ENCODE assay signal across 8 cellular contexts in the genomic region with DNA sequence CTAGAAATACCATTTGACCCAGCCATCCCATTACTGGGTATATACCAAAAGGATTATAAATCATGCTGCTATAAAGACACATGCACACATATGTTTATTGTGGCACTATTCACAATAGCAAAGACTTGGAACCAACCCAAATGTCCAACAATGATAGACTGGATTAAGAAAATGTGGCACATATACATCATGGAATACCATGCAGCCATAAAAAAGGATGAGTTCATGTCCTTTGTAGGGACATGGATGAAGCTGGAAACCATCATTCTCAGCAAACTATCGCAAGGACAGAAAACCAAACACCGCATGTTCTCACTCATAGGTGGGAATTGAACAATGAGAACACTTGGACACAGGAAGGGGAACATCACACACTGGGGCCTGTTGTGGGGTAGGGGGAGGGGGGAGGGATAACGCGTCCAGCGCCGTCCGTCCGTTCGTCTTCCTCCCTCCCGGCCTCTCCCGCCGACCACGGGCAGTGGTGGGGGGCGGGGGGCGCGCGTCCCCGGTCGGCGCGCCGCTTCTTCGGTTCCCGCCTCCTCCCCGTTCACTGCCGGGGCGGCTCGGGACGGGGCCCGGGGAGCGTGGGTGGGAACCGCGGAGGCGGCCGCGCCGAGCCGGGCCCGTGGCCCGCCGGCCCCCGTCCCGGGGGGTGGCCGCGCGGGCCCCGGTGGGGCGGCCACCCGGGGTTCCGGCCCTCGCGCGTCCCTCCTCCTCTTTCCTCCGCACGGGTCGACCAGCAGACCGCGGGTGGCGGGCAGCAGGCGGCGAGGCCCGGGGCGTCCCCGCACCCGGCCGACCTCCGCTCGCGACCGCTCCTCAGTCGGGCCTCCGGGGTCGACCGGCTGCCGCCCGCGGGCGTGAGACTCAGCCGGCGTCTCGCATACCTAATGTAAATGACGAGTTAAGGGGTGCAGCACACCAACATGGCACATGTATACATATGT. TPM values are rescaled to one million over a fixed set of nuclear protein-coding genes. Genes with fewer than 3 reads are reported as not detected.
A peak's percentile ranks its signal among the peaks of the same experiment; 100 is the strongest.
DNase-seq lines count a peak whose midpoint lies in the region; ATAC-seq and TF ChIP-seq lines count a peak whose summit lies in the region.
"Not testable (repeated sequence)": the region's sequence is repeated elsewhere in the genome, so short reads cannot be mapped to it uniquely, and the experiment has no call there.

No MANE protein-coding gene starts in this region.

- H3K4me3 ChIP-seq in CD4-positive, alpha-beta memory T cell (ENCODE audit: low read length in 2 of 2); endodermal cell (ENCODE audit: low read length): not testable (repeated sequence)
- H3K4me3 ChIP-seq in H7 (ENCODE audit: insufficient read depth, low read depth, low read length): peak overlapping the region; percentile 23
- peak overlapping the region; percentile 34 for H3K4me3 ChIP-seq in RWPE2 (ENCODE audit: severe bottlenecking)
- peak overlapping the region; percentile 13 for H3K4me3 ChIP-seq in iPS-11a (ENCODE audit: low read depth, low read length)

- not testable (repeated sequence) for H3K9me3 Mint-ChIP-seq in CD4-positive, alpha-beta memory T cell; endodermal cell; stimulated activated naive CD8-positive, alpha-beta T cell treated with anti-CD3 and anti-CD28 coated beads, Interleukin-15, amount 100 ng/mL, for 72 hours

- not testable (repeated sequence) for H3K27me3 ChIP-seq in CD4-positive, alpha-beta memory T cell (ENCODE audit: insufficient read depth, low read length); H7 (ENCODE audit: control insufficient read depth, insufficient read depth, low read length); RWPE2 (ENCODE audit: insufficient read depth, poor library complexity, severe bottlenecking); endodermal cell (ENCODE audit: control insufficient read depth, insufficient read depth, low read length, poor library complexity, severe bottlenecking)

- H3K4me1 Mint-ChIP-seq in CD4-positive, alpha-beta memory T cell; endodermal cell; stimulated activated naive CD8-positive, alpha-beta T cell treated with anti-CD3 and anti-CD28 coated beads, Interleukin-15, amount 100 ng/mL, for 72 hours: not testable (repeated sequence)

- H3K4me3 Mint-ChIP-seq in CD4-positive, alpha-beta memory T cell: peak overlapping the region in 1 of 8 donors; percentile 59
- peak overlapping the region; percentile 50 for H3K4me3 Mint-ChIP-seq in endodermal cell
- peak overlapping the region in 1 of 2 donors; percentile 34 for H3K4me3 Mint-ChIP-seq in stimulated activated naive CD8-positive, alpha-beta T cell treated with anti-CD3 and anti-CD28 coated beads, Interleukin-15, amount 100 ng/mL, for 72 hours

- peak in 3 of 5 donors; percentile 1 to 3 (median 2) for DNase-seq in CD4-positive, alpha-beta memory T cell
- peak; percentile 66 for DNase-seq in H7
- not testable (repeated sequence) for DNase-seq in RWPE2 (ENCODE audit: low spot score); omental fat pad (ENCODE audit: low spot score)
- peak; percentile 10 for DNase-seq in activated naive CD4-positive, alpha-beta T cell treated with anti-CD3 and anti-CD28 coated beads, Interleukin-2, amount 50 U/mL, for 16 hours
- peak; percentile 61 for DNase-seq in endodermal cell
- DNase-seq in stimulated activated naive CD8-positive, alpha-beta T cell treated with anti-CD3 and anti-CD28 coated beads, Interleukin-15, amount 100 ng/mL, for 72 hours: peak; percentile 16 to 48

- intact Hi-C loops in CD4-positive, alpha-beta memory T cell (cut with micrococcal nuclease): not testable (repeated sequence)

- not testable (repeated sequence) for H3K9me3 ChIP-seq in CD4-positive, alpha-beta memory T cell (ENCODE audit: control insufficient read depth in 1 of 2, low read length in 2 of 2); RWPE2 (ENCODE audit: severe bottlenecking); endodermal cell (ENCODE audit: control insufficient read depth, low read length)

- H3K36me3 Mint-ChIP-seq in CD4-positive, alpha-beta memory T cell; endodermal cell (ENCODE audit: low read depth): not testable (repeated sequence)

- not testable (repeated sequence) for ATAC-seq in RWPE2 (ENCODE audit: low read depth); stimulated activated naive CD8-positive, alpha-beta T cell treated with anti-CD3 and anti-CD28 coated beads, Interleukin-15, amount 100 ng/mL, for 72 hours
- peak; percentile 46 for ATAC-seq in omental fat pad (ENCODE audit: low FRiP score)

- CTCF ChIA-PET in CD4-positive, alpha-beta memory T cell (lab: Charles Lee; ENCODE audit: partially characterized antibody): not testable (repeated sequence)

- H3K9ac ChIP-seq in endodermal cell (ENCODE audit: extremely low read depth, low read length, poor library complexity, severe bottlenecking): not testable (repeated sequence)

- peaks cover 10 to 11% of the 10 kb centered on the region in 2 donors for H3K27me3 Mint-ChIP-seq in CD4-positive, alpha-beta memory T cell
- not testable (repeated sequence) for H3K27me3 Mint-ChIP-seq in endodermal cell (ENCODE audit: insufficient read depth)
- H3K27me3 Mint-ChIP-seq in stimulated activated naive CD8-positive, alpha-beta T cell treated with anti-CD3 and anti-CD28 coated beads, Interleukin-15, amount 100 ng/mL, for 72 hours: peaks cover 29% of the 10 kb centered on the region

- TF ChIP-seq CTCF in RWPE2 (IDR thresholded peaks at IDR 0.05; ENCODE audit: poor library complexity, severe bottlenecking); endodermal cell (conservative IDR thresholded peaks at IDR 0.05); omental fat pad (IDR thresholded peaks at IDR 0.05): not testable (repeated sequence)

- WGBS in endodermal cell (ENCODE audit: insufficient coverage in 1 of 2, insufficient read length in 1 of 2), 2 experiments: 35 to 44% methylated on average over 4 to 56 of the region's 82 CpGs

- H3K27ac Mint-ChIP-seq in CD4-positive, alpha-beta memory T cell; endodermal cell; stimulated activated naive CD8-positive, alpha-beta T cell treated with anti-CD3 and anti-CD28 coated beads, Interleukin-15, amount 100 ng/mL, for 72 hours: not testable (repeated sequence)

- H3K4me1 ChIP-seq in CD4-positive, alpha-beta memory T cell (ENCODE audit: insufficient read depth, low read length); RWPE2 (ENCODE audit: insufficient read depth, poor library complexity, severe bottlenecking); endodermal cell (ENCODE audit: control insufficient read depth, insufficient read depth, low read length): not testable (repeated sequence)

- H3K36me3 ChIP-seq in CD4-positive, alpha-beta memory T cell (ENCODE audit: insufficient read depth, low read length); H7 (replicated peaks; ENCODE audit: control insufficient read depth, insufficient read depth, low read length); RWPE2 (ENCODE audit: low read depth); endodermal cell (ENCODE audit: control insufficient read depth, insufficient read depth, low read length): not testable (repeated sequence)

- POLR2A ChIA-PET in CD4-positive, alpha-beta memory T cell (lab: Charles Lee; ENCODE audit: partially characterized antibody): not testable (repeated sequence)

- H3K27ac ChIP-seq in CD4-positive, alpha-beta memory T cell (ENCODE audit: low read depth, low read length); RWPE2 (ENCODE audit: poor library complexity, severe bottlenecking); endodermal cell (ENCODE audit: low read depth, low read length): not testable (repeated sequence)

RNA-seq across cellular contexts. Expression of gene MYO1D, which starts 54.7 kb away (rescaled TPM):
- total RNA-seq in CD4-positive, alpha-beta memory T cell: 10 to 100 TPM; 11.7 to 12.7 TPM
- 1 to 10 TPM; 2.0 to 9.3 TPM for polyA plus RNA-seq in CD4-positive, alpha-beta memory T cell
- total RNA-seq in H7 (2014; rRNA removed; shearing (Covaris generic)): 15.6 and 16.8 TPM in 2 replicates
- total RNA-seq in endodermal cell (10 to 100 TPM; 42.9 to 43.7 TPM), omental fat pad (10 to 100 TPM; 36.9 to 49.2 (median 39.5) TPM)
- 10.5 TPM for polyA plus RNA-seq in endodermal cell (2013, experiment 1 of 2)
- polyA plus RNA-seq in endodermal cell (2013, experiment 2 of 2): 11.1 TPM
